In genomic region chr19:45638930-45639729, GRCh38 we compare ENCODE assay signal across 8 cellular contexts. TPM values are rescaled to one million over a fixed set of nuclear protein-coding genes. Genes with fewer than 3 reads are reported as not detected.
DNase-seq lines count a peak whose midpoint lies in the region; ATAC-seq, FAIRE-seq and TF ChIP-seq lines count a peak whose summit lies in the region.

Gene EML2 (minus strand): TSS chr19:45639397. CDS start chr19:45639376, 21 bp downstream.

- no peaks in the 10 kb centered on the region for H3K36me3 ChIP-seq in gastroesophageal sphincter

- no peaks in the 10 kb centered on the region for H3K36me3 Mint-ChIP-seq in osteocyte (ENCODE audit: unreplicated experiment)

- TF ChIP-seq CTCF in 22Rv1 (IDR thresholded peaks at IDR 0.05) (peak; percentile 40; the same call in 1 of the 2 replicates), gastroesophageal sphincter (IDR thresholded peaks at IDR 0.05) (peak in 2 of 4 experiments; percentile 6 to 13), osteocyte (IDR thresholded peaks at IDR 0.05) (peak; percentile 33)

- DNase-seq in GM12891 (ENCODE audit: insufficient read length, low spot score) (no peak), OCI-M2 (lab: John Stamatoyannopoulos, UW; ENCODE audit: unreplicated experiment) (peak; percentile 38), osteocyte (ENCODE audit: extremely low spot score, unreplicated experiment) (no peak)
- DNase-seq in activated effector memory CD4-positive, alpha-beta T cell treated with Interleukin-2 at 50 U/mL for 16 hours: peak; percentile 50

- no peaks in the 10 kb centered on the region for H3K9me3 ChIP-seq in gastroesophageal sphincter

- FAIRE-seq in GM12891 (lab: Jason Lieb, UNC): peak; percentile 51

- peaks cover 18% of the 10 kb centered on the region for H3K27me3 ChIP-seq in gastroesophageal sphincter

- H3K9me3 Mint-ChIP-seq in osteocyte (ENCODE audit: unreplicated experiment): no peaks in the 10 kb centered on the region

- 1% methylated on average over 12 to 18 of the region's 52 CpGs for WGBS in gastroesophageal sphincter (ENCODE audit: low coverage in 1 of 2), 2 donors

- H3K27ac Mint-ChIP-seq in osteocyte (ENCODE audit: unreplicated experiment): peak within 1 kb of the TSS; percentile 86

- peak within 1 kb of the TSS; percentile 66 to 71 for H3K4me3 ChIP-seq in gastroesophageal sphincter

- H3K4me1 ChIP-seq in gastroesophageal sphincter: peaks cover 0 to 51% (median 19%) of the 10 kb centered on the region in 3 donors

- H3K27ac ChIP-seq in 22Rv1 (peak within 1 kb of the TSS; percentile 92), gastroesophageal sphincter (peak within 1 kb of the TSS in 1 of 4 donors; percentile 63)

- H3K4me3 Mint-ChIP-seq in osteocyte (ENCODE audit: unreplicated experiment): peak within 1 kb of the TSS; percentile 91

- TF ChIP-seq POLR2A in GM12891 (IDR thresholded peaks at IDR 0.05; ENCODE audit: low read depth, low read length): peak; percentile 55; the same call in 1 of the 2 replicates
- TF ChIP-seq POLR2A in gastroesophageal sphincter (IDR thresholded peaks at IDR 0.05): no peak

- H3K27me3 Mint-ChIP-seq in osteocyte (ENCODE audit: unreplicated experiment): no peaks in the 10 kb centered on the region

- H3K4me1 Mint-ChIP-seq in osteocyte (ENCODE audit: unreplicated experiment): peaks cover 35% of the 10 kb centered on the region

- ATAC-seq in gastroesophageal sphincter (peak; percentile 30), GM19397 (IDR thresholded peaks at IDR 0.05; ENCODE audit: unreplicated experiment) (no peak), GM19467 (IDR thresholded peaks at IDR 0.05; ENCODE audit: unreplicated experiment) (no peak)

- TF ChIP-seq EP300 in gastroesophageal sphincter (IDR thresholded peaks at IDR 0.05): no peak

TF ChIP-seq in GM12891, 5 proteins besides CTCF, POLR2A, EP300 and RAD21:
- TF ChIP-seq POLR2AphosphoS5 (IDR thresholded peaks at IDR 0.05; ENCODE audit: low read depth, low read length): no peak
- TF ChIP-seq SPI1 (IDR thresholded peaks at IDR 0.05; ENCODE audit: low read depth, low read length): no peak
- TF ChIP-seq PAX5 (IDR thresholded peaks at IDR 0.05; ENCODE audit: insufficient read depth, low read length, severe bottlenecking): no peak

RNA-seq across cellular contexts. Expression of gene EML2, which starts in this region (rescaled TPM):
- polyA plus RNA-seq in GM12891 (2012; ENCODE audit: low read depth, missing spikeins): 49.5 TPM
- total RNA-seq in gastroesophageal sphincter (10 to 100 TPM; 18.3 to 29.2 (median 18.9) TPM), osteocyte (27.1 and 28.6 TPM in 2 replicates)

Comparison
In these comparisons a context has a peak if more than half of its experiments do, and no peak if none do; other contexts are left out.
1. DNase-seq: peak in OCI-M2 (single experiment) and activated effector memory CD4-positive, alpha-beta T cell treated with Interleukin-2 at 50 U/mL for 16 hours (single experiment); none in GM12891 (single experiment) and osteocyte (single experiment).